Comparison of ENCODE assay signal across 9 cellular contexts in the genomic region with DNA sequence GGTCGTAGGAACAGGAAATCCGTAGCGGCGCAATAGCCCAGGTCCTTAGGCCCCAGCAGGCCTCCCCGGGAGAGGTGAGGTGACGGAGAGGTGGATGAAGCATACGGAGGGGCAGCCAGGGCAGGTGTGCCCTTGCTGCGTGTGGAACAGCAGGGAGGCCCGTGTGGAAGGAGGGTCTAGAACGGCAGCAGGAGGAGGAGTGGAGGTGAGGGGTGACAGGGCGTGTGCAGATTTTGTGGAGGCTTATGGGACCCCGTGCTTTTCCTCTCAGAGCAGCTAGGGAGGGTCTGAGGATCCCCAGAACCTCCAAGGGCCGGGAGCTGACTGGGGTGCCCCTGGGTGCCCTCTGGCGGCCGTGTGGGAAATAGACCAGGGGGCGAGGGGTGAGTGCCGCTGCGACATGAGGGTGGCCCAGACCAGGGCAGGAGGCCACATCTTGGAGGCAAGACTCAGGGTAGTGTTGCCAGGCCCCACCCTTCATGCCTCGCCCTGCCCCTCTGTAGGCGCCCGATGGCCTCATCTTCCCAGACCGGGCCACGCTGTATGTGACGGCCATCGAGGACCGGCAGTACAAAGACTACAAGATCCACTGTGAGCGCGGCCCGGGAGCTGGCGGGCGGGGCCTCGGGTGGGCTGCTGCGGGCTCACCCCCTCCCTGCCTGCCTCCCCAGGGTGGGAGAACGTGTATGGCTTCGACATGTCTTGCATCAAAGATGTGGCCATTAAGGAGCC. TPM values are rescaled to one million over a fixed set of nuclear protein-coding genes. Genes with fewer than 3 reads are reported as not detected.
DNase-seq lines count a peak whose midpoint lies in the region; ATAC-seq and TF ChIP-seq lines count a peak whose summit lies in the region.
"Had no signal": no experiment of that assay in that cellular context is flagged by ENCODE, and none has a peak within 500 bp of the region (broad histone marks: within the 10 kb centered on the region; RNA-seq: fewer than 3 reads in every experiment).

No MANE protein-coding gene starts in this region.

- DNase-seq in BJ (ENCODE audit: low read depth) (no peak), kidney epithelial cell (ENCODE audit: low read depth) (no peak), AG08395 (ENCODE audit: low spot score) (no peak), islet precursor cell (no peak)
- DNase-seq: activated CD4-positive, alpha-beta T cell treated with anti-CD3 and anti-CD28 coated beads, Interleukin-2, amount 50 U/mL, for 1 hour had no signal

- H3K27me3 ChIP-seq in BJ (ENCODE audit: control insufficient read depth, insufficient read depth, low read length) (no peaks in the 10 kb centered on the region), kidney epithelial cell (ENCODE audit: control insufficient read depth, insufficient read depth, low read length) (no peaks in the 10 kb centered on the region)

- CTCF ChIA-PET in BJ (lab: Yijun Ruan, JAX) = interaction anchor here (0.6 to 1.4 kb wide), 5 partner anchors 11 to 324 kb away, joined by 3 read pairs; no protein-coding TSS in a partner anchor

- peak; percentile 64 for TF ChIP-seq CTCF in BJ (IDR thresholded peaks at IDR 0.05; ENCODE audit: insufficient read depth, low read depth, low read length)
- TF ChIP-seq CTCF in VCaP (conservative IDR thresholded peaks at IDR 0.05) = peak; percentile 81
- TF ChIP-seq CTCF in kidney epithelial cell (IDR thresholded peaks at IDR 0.05; ENCODE audit: insufficient read depth, low read length, poor library complexity, severe bottlenecking) = peak; percentile 44

- H3K4me3 ChIP-seq in BJ (ENCODE audit: low read depth, low read length) (no peak overlapping the region), kidney epithelial cell (ENCODE audit: low read depth, low read length) (no peak overlapping the region)

- H3K36me3 ChIP-seq in BJ (ENCODE audit: control insufficient read depth, insufficient read depth, low read length) (peaks cover 34% of the 10 kb centered on the region), kidney epithelial cell (ENCODE audit: control insufficient read depth, insufficient read depth, low read length) (peaks cover 8% of the 10 kb centered on the region)

- in situ Hi-C loops in GM18951 (cut with MboI; ENCODE audit: low sequenced_read_pairs, unreplicated experiment) = no loop called here

- POLR2A ChIA-PET in BJ (lab: Charles Lee) = no interaction called here

- peak; percentile 38 for TF ChIP-seq POLR2A in GM18951 (IDR thresholded peaks at IDR 0.05; ENCODE audit: extremely low read depth, insufficient read depth, insufficient read length)

- no peak overlapping the region for H3K27ac ChIP-seq in VCaP

- ATAC-seq in GM18873 (IDR thresholded peaks at IDR 0.05; ENCODE audit: low FRiP score, unreplicated experiment) = no peak
- no peak for ATAC-seq in activated CD4-positive, CD25-positive, alpha-beta regulatory T cell treated with anti-CD3 and anti-CD28 coated beads, Interleukin-2, amount 50 U/mL, for 24 hours

RNA-seq across cellular contexts. Expression of a gene that starts 5.0 kb away (rescaled TPM):
- polyA plus RNA-seq in BJ (2011; rRNA removed) = 0.39 TPM in 2 replicates
- polyA minus RNA-seq in BJ (2011; rRNA and poly(A)+ RNA removed) = 0.38 and 0.41 TPM in 2 replicates
- 1.0 TPM in 2 replicates for total RNA-seq in kidney epithelial cell

RNA-seq across cellular contexts. Expression of a gene that starts 6.5 kb away (rescaled TPM):
- polyA plus RNA-seq in BJ (2011; rRNA removed) = 26.0 and 45.9 TPM in 2 replicates
- polyA minus RNA-seq in BJ (2011; rRNA and poly(A)+ RNA removed) = 22.0 and 23.6 TPM in 2 replicates
- 2.7 and 3.4 TPM in 2 replicates for total RNA-seq in kidney epithelial cell

RNA-seq across cellular contexts. Expression of a gene that starts 7.3 kb away (rescaled TPM):
- polyA plus RNA-seq in BJ (2011; rRNA removed) = 269 and 372 TPM in 2 replicates
- polyA minus RNA-seq in BJ (2011; rRNA and poly(A)+ RNA removed) = 216 and 405 TPM in 2 replicates
- total RNA-seq in kidney epithelial cell = 284 and 314 TPM in 2 replicates

RNA-seq across cellular contexts. Expression of a gene that starts 18.7 kb away (rescaled TPM):
- 14.2 and 21.5 TPM in 2 replicates for polyA plus RNA-seq in BJ (2011; rRNA removed)
- polyA minus RNA-seq in BJ (2011; rRNA and poly(A)+ RNA removed) = 8.5 and 9.5 TPM in 2 replicates
- 13.9 and 19.8 TPM in 2 replicates for total RNA-seq in kidney epithelial cell

RNA-seq across cellular contexts. Expression of a gene that starts 18.8 kb away (rescaled TPM):
- polyA plus RNA-seq in BJ (2011; rRNA removed) = 47.5 and 68.5 TPM in 2 replicates
- 19.2 and 32.7 TPM in 2 replicates for polyA minus RNA-seq in BJ (2011; rRNA and poly(A)+ RNA removed)
- total RNA-seq in kidney epithelial cell = 47.3 and 66.6 TPM in 2 replicates
